Comparison of ENCODE assay signal across 11 cellular contexts in genomic region chr20:10521068-10521834, GRCh38.
DNase-seq lines count a peak whose midpoint lies in the region; ATAC-seq and TF ChIP-seq lines count a peak whose summit lies in the region.
"Had no signal": no experiment of that assay in that cellular context is flagged by ENCODE, and none has a peak within 500 bp of the region (broad histone marks: within the 10 kb centered on the region; RNA-seq: fewer than 3 reads in every experiment).

No MANE protein-coding gene starts in this region.

- no peaks in the 10 kb centered on the region for H3K9me2 ChIP-seq in SK-N-SH

- H3K36me3 Mint-ChIP-seq in stimulated activated naive CD8-positive, alpha-beta T cell treated with anti-CD3 and anti-CD28 coated beads, Interleukin-15, Interleukin-2, amounts not matched to agents 100 ng/mL and 50 ng/mL, for 24 hours (ENCODE audit: low read depth): peaks cover 17% of the 10 kb centered on the region

- no peaks in the 10 kb centered on the region for H3K27me3 ChIP-seq in SK-N-SH (ENCODE audit: insufficient read depth)

- POLR2A ChIA-PET in SK-N-SH (lab: Yijun Ruan, JAX): no interaction called here

- H3K9me3 Mint-ChIP-seq in stimulated activated naive CD8-positive, alpha-beta T cell treated with anti-CD3 and anti-CD28 coated beads, Interleukin-15, Interleukin-2, amounts not matched to agents 100 ng/mL and 50 ng/mL, for 24 hours: no peaks in the 10 kb centered on the region

- peaks cover 36% of the 10 kb centered on the region for H3K4me1 Mint-ChIP-seq in stimulated activated naive CD8-positive, alpha-beta T cell treated with anti-CD3 and anti-CD28 coated beads, Interleukin-15, Interleukin-2, amounts not matched to agents 100 ng/mL and 50 ng/mL, for 24 hours (ENCODE audit: low read depth)

- H3K27ac Mint-ChIP-seq in stimulated activated naive CD8-positive, alpha-beta T cell treated with anti-CD3 and anti-CD28 coated beads, Interleukin-15, Interleukin-2, amounts not matched to agents 100 ng/mL and 50 ng/mL, for 24 hours: peak overlapping the region; percentile 4
- H3K27ac Mint-ChIP-seq: type B pancreatic cell had no signal

- H3K4me3 ChIP-seq in SK-N-SH (ENCODE audit: low read depth in 2 of 2, low read length in 1 of 2) (peak overlapping the region; percentile 21 to 26; a peak in 3 of 4 replicates), fibroblast of the aortic adventitia (ENCODE audit: low read depth, low read length) (no peak overlapping the region)
- H3K4me3 ChIP-seq: SK-N-MC had no signal

- H4K20me1 ChIP-seq in SK-N-SH (ENCODE audit: insufficient read depth): no peaks in the 10 kb centered on the region

- H3K36me3 ChIP-seq in SK-N-SH (replicated peaks in 1 of 2; ENCODE audit: control insufficient read depth in 1 of 2, insufficient read depth in 2 of 2, low read length in 1 of 2): no peaks in the 10 kb centered on the region

- H3K4me2 ChIP-seq in SK-N-SH: peak overlapping the region; percentile 71

- no peak overlapping the region for H3K4me3 Mint-ChIP-seq in stimulated activated naive CD8-positive, alpha-beta T cell treated with anti-CD3 and anti-CD28 coated beads, Interleukin-15, Interleukin-2, amounts not matched to agents 100 ng/mL and 50 ng/mL, for 24 hours
- H3K4me3 Mint-ChIP-seq: type B pancreatic cell had no signal

- no peak for ATAC-seq in stimulated activated naive CD8-positive, alpha-beta T cell treated with anti-CD3 and anti-CD28 coated beads, Interleukin-15, Interleukin-2, amounts not matched to agents 100 U/mL and 50 U/mL, for 24 hours
- no peak for ATAC-seq in HG03135 (IDR thresholded peaks at IDR 0.05; ENCODE audit: unreplicated experiment)
- ATAC-seq in GM21717 (IDR thresholded peaks at IDR 0.05; ENCODE audit: unreplicated experiment): no peak
- no peak for ATAC-seq in HG03025 (IDR thresholded peaks at IDR 0.05; ENCODE audit: low FRiP score, unreplicated experiment)

- no peaks in the 10 kb centered on the region for H3K27me3 Mint-ChIP-seq in stimulated activated naive CD8-positive, alpha-beta T cell treated with anti-CD3 and anti-CD28 coated beads, Interleukin-15, Interleukin-2, amounts not matched to agents 100 ng/mL and 50 ng/mL, for 24 hours
- H3K27me3 Mint-ChIP-seq: type B pancreatic cell had no signal

- TF ChIP-seq CTCF in SK-N-SH (IDR thresholded peaks at IDR 0.05) (no peak), fibroblast of the aortic adventitia (IDR thresholded peaks at IDR 0.05; ENCODE audit: insufficient read depth, low read length) (no peak)

- H2AFZ ChIP-seq in SK-N-SH (ENCODE audit: low read depth): peak overlapping the region; percentile 18; the same call in 1 of the 2 replicates

- H3K9me3 ChIP-seq in SK-N-SH: no peaks in the 10 kb centered on the region

- peaks cover 10% of the 10 kb centered on the region; the same call in 1 of the 2 replicates for H3K79me2 ChIP-seq in SK-N-SH (ENCODE audit: insufficient read depth)

- peak overlapping the region; percentile 65 to 97 for H3K27ac ChIP-seq in SK-N-SH (ENCODE audit: low read depth in 2 of 2, low read length in 1 of 2)
- H3K27ac ChIP-seq: SK-N-MC had no signal

- H3F3A ChIP-seq in SK-N-SH (replicated peaks; ENCODE audit: insufficient read depth): peaks cover 38% of the 10 kb centered on the region

- peak; percentile 29 to 86; a peak in 3 of 4 replicates for TF ChIP-seq EP300 in SK-N-SH (IDR thresholded peaks at IDR 0.05; ENCODE audit: borderline replicate concordance in 1 of 2, low read depth in 1 of 2, low read length in 1 of 2)

- H3K9ac ChIP-seq in SK-N-SH: peak overlapping the region; percentile 52; the same call in 1 of the 2 replicates

- CTCF ChIA-PET in SK-N-SH (lab: Yijun Ruan, JAX): no interaction called here

- peaks cover 27 to 50% of the 10 kb centered on the region in 2 experiments for H3K4me1 ChIP-seq in SK-N-SH (ENCODE audit: control insufficient read depth in 1 of 2, insufficient read depth in 2 of 2, low read depth in 1 of 2, low read length in 1 of 2)

- TF ChIP-seq RAD21 in SK-N-SH (IDR thresholded peaks at IDR 0.05; ENCODE audit: low read length): no peak

- WGBS in SK-N-SH (ENCODE audit: low lambda C conversion rate): 16% methylated on average over 5 of the region's 5 CpGs

- DNase-seq in stimulated activated naive CD8-positive, alpha-beta T cell treated with anti-CD3 and anti-CD28 coated beads, Interleukin-15, Interleukin-2, amounts not matched to agents 100 U/mL and 50 U/mL, for 24 hours: no peak
- DNase-seq in SK-N-SH (no peak), fibroblast of the aortic adventitia (ENCODE audit: low read depth) (peak; percentile 77), KG1 (lab: John Stamatoyannopoulos, UW) (no peak)
- DNase-seq: caudate nucleus had no signal

TF ChIP-seq in SK-N-SH, 30 proteins besides CTCF, POLR2A, EP300 and RAD21 (continues in another document):
- TF ChIP-seq IRF3 (IDR thresholded peaks at IDR 0.05; ENCODE audit: low read depth, low read length) (no peak), RXRA (IDR thresholded peaks at IDR 0.05; ENCODE audit: borderline replicate concordance, low read depth) (no peak), FOSL2 (IDR thresholded peaks at IDR 0.05; ENCODE audit: borderline replicate concordance, low read depth) (peak; percentile 91; the same call in 1 of the 2 replicates), ZBTB33 (IDR thresholded peaks at IDR 0.05; ENCODE audit: borderline replicate concordance, low read depth) (no peak), GATA2 (CRISPR knock-in tag; IDR thresholded peaks at IDR 0.05) (no peak), NFIC (IDR thresholded peaks at IDR 0.05; ENCODE audit: borderline replicate concordance) (peak; percentile 78; the same call in 1 of the 2 replicates), EZH2phosphoT487 (IDR thresholded peaks at IDR 0.05; ENCODE audit: borderline replicate concordance, low read depth) (no peak), TAF1 (IDR thresholded peaks at IDR 0.05; ENCODE audit: borderline replicate concordance, low read depth, low read length) (peak; percentile 46; the same call in 1 of the 2 replicates), JUND (IDR thresholded peaks at IDR 0.05) (peak; percentile 91), RCOR1 (IDR thresholded peaks at IDR 0.05; ENCODE audit: low read length) (no peak), TCF12 (IDR thresholded peaks at IDR 0.05) (peak; percentile 94), ELF1 (IDR thresholded peaks at IDR 0.05) (0 out of 2 replicates have a peak, but pooled peaks have one; percentile 8), MAX (IDR thresholded peaks at IDR 0.05; ENCODE audit: low read depth) (no peak), USF1 (IDR thresholded peaks at IDR 0.05; ENCODE audit: borderline replicate concordance, low read depth) (no peak), PBX3 (IDR thresholded peaks at IDR 0.05) (peak; percentile 96)
